ENCODE assay signal across 11 cellular contexts in the genomic region with DNA sequence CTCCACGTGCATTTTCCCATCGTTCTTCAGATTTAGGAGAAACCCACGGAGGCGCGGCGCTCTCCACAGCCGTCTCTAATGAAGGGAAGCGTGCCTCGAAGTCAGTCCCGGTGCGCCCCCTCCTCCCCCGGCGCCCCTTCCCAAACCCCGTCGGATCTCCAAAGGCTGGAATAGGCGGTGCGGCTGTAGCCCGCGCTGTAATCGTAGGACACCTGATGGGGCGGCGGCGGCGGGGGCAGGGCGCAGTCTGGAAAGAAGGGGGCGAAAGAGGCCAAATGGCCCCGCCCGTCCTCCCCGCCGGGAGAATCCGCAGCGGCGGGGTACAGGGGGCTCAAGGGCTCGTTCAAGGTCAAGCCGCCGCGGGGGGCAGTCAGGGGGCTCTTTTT. TPM values are rescaled to one million over a fixed set of nuclear protein-coding genes. Genes with fewer than 3 reads are reported as not detected.
DNase-seq lines count a peak whose midpoint lies in the region; ATAC-seq, FAIRE-seq and TF ChIP-seq lines count a peak whose summit lies in the region.
"Had no signal": no experiment of that assay in that cellular context is flagged by ENCODE, and none has a peak within 500 bp of the region (broad histone marks: within the 10 kb centered on the region; RNA-seq: fewer than 3 reads in every experiment).

No MANE protein-coding gene starts in this region.

- no peak overlapping the region for H3K9ac ChIP-seq in iPS-20b (ENCODE audit: low read depth, low read length)
- no peak overlapping the region for H3K9ac ChIP-seq in PC-3 (ENCODE audit: low read length)

- H2AFZ ChIP-seq in PC-3 (ENCODE audit: low read length), result no peak overlapping the region

- peaks cover 9% of the 10 kb centered on the region for H3K4me1 ChIP-seq in CD4-positive, alpha-beta memory T cell (ENCODE audit: insufficient read depth, low read length)
- no peaks in the 10 kb centered on the region for H3K4me1 ChIP-seq in ascending aorta
- H3K4me1 ChIP-seq in iPS-20b (ENCODE audit: insufficient read depth, low read length), result peaks cover 8% of the 10 kb centered on the region; the same call in 1 of the 2 replicates
- peaks cover 0 to 14% (median 11%) of the 10 kb centered on the region in 4 donors for H3K4me1 ChIP-seq in sigmoid colon
- H3K4me1 ChIP-seq in PC-3 (ENCODE audit: insufficient read depth, low read length), result no peaks in the 10 kb centered on the region

- intact Hi-C loops in CD4-positive, alpha-beta memory T cell (cut with micrococcal nuclease), result loop anchor here (2.0 to 5.0 kb wide), 3 partner anchors 18 to 554 kb away; partner anchors contain the start of gene CCDC90B
- intact Hi-C loops in ascending aorta (cut with DNase I) (loop anchor here (2.0 to 5.0 kb wide), 2 partner anchors 168 to 555 kb away; partner anchors contain the start of genes CCDC90B, DDIAS and PRCP), sigmoid colon (cut with DNase I) (loop anchor here (5.0 kb wide), 1 partner anchor 130 kb away; no protein-coding TSS in a partner anchor), PC-3 (cut with micrococcal nuclease) (no loop called here)

- no peak for TF ChIP-seq POLR2A in sigmoid colon (IDR thresholded peaks at IDR 0.05)

- H3K4me1 Mint-ChIP-seq in CD4-positive, alpha-beta memory T cell, result peaks cover 2 to 28% (median 13%) of the 10 kb centered on the region in 4 donors

- H3K9me3 ChIP-seq in CD4-positive, alpha-beta memory T cell (ENCODE audit: control insufficient read depth in 1 of 2, low read length in 2 of 2), result no peaks in the 10 kb centered on the region
- H3K9me3 ChIP-seq in ascending aorta (no peaks in the 10 kb centered on the region), iPS-20b (ENCODE audit: insufficient read depth, low read depth, low read length) (no peaks in the 10 kb centered on the region), sigmoid colon (no peaks in the 10 kb centered on the region), PC-3 (ENCODE audit: low read length) (no peaks in the 10 kb centered on the region)

- H3K4me2 ChIP-seq in PC-3 (ENCODE audit: low read length), result no peak overlapping the region

- FAIRE-seq in GM19239 (lab: Jason Lieb, UNC), result no peak
- FAIRE-seq: K562 had no signal

- WGBS in sigmoid colon, 2 donors, result 7 to 8% methylated on average over 37 of the region's 37 CpGs

- no peak for DNase-seq in CD4-positive, alpha-beta memory T cell
- DNase-seq in ascending aorta (ENCODE audit: low spot score in 2 of 2), result no peak
- DNase-seq in sigmoid colon, result no peak
- DNase-seq in PC-3, result no peak
- no peak for DNase-seq in COLO829 (ENCODE audit: low spot score)
- no peak for DNase-seq in GM19239 (ENCODE audit: insufficient read length, low spot score)
- DNase-seq in activated CD4-positive, alpha-beta T cell treated with anti-CD3 and anti-CD28 coated beads for 4 hours, result no peak

- no peaks in the 10 kb centered on the region for H3K79me2 ChIP-seq in PC-3 (ENCODE audit: low read length)

- H4K20me1 ChIP-seq in PC-3 (ENCODE audit: low read length), result no peaks in the 10 kb centered on the region

- peaks cover 39% of the 10 kb centered on the region for H3K27me3 ChIP-seq in CD4-positive, alpha-beta memory T cell (ENCODE audit: insufficient read depth, low read length)
- H3K27me3 ChIP-seq in ascending aorta (no peaks in the 10 kb centered on the region), iPS-20b (ENCODE audit: insufficient read depth, low read length) (peaks cover 62% of the 10 kb centered on the region), sigmoid colon (peaks cover 11 to 64% (median 42%) of the 10 kb centered on the region in 3 donors), PC-3 (ENCODE audit: low read length) (peaks cover 66% of the 10 kb centered on the region)

- TF ChIP-seq EP300 in sigmoid colon (IDR thresholded peaks at IDR 0.05), result no peak

- no peaks in the 10 kb centered on the region for H3F3A ChIP-seq in PC-3 (ENCODE audit: low read length, unreplicated experiment)

- H3K27ac Mint-ChIP-seq in CD4-positive, alpha-beta memory T cell, result no peak overlapping the region
- H3K27ac Mint-ChIP-seq: CD8-positive, alpha-beta memory T cell had no signal

- H3K27ac ChIP-seq in CD4-positive, alpha-beta memory T cell (ENCODE audit: low read depth, low read length), result no peak overlapping the region
- peak overlapping the region in 1 of 2 donors; percentile 27 for H3K27ac ChIP-seq in ascending aorta
- H3K27ac ChIP-seq in iPS-20b (ENCODE audit: low read length), result no peak overlapping the region
- H3K27ac ChIP-seq in sigmoid colon, result peak overlapping the region; percentile 35 to 66 (median 64)
- no peak overlapping the region for H3K27ac ChIP-seq in PC-3 (ENCODE audit: low read length)

- no peaks in the 10 kb centered on the region for H3K9me2 ChIP-seq in PC-3 (replicated peaks; ENCODE audit: low read length)

- ATAC-seq in PC-3, result no peak

- peak overlapping the region in 6 of 8 donors; percentile 19 to 55 (median 32) for H3K4me3 Mint-ChIP-seq in CD4-positive, alpha-beta memory T cell

- peaks cover 46 to 59% of the 10 kb centered on the region in 2 donors for H3K27me3 Mint-ChIP-seq in CD4-positive, alpha-beta memory T cell

- POLR2A ChIA-PET in CD4-positive, alpha-beta memory T cell (lab: Charles Lee; ENCODE audit: partially characterized antibody), result no interaction called here
- POLR2A ChIA-PET in PC-3 (lab: Charles Lee; ENCODE audit: unreplicated experiment), result no interaction called here

- CTCF ChIA-PET in CD4-positive, alpha-beta memory T cell (lab: Charles Lee; ENCODE audit: partially characterized antibody), result no interaction called here
- CTCF ChIA-PET in PC-3 (lab: Charles Lee), result no interaction called here

- H3K9me3 Mint-ChIP-seq in CD4-positive, alpha-beta memory T cell, result peaks cover 0 to 5% (median 0%) of the 10 kb centered on the region in 8 donors

- no TSS peak for BruUV-seq in PC-3 (replicated peaks; lab: Mats Ljungman, UMichigan)

- peaks cover 0 to 3% of the 10 kb centered on the region in 2 donors for H3K36me3 Mint-ChIP-seq in CD4-positive, alpha-beta memory T cell
- H3K36me3 Mint-ChIP-seq: CD8-positive, alpha-beta memory T cell had no signal

- H3K36me3 ChIP-seq in CD4-positive, alpha-beta memory T cell (ENCODE audit: insufficient read depth, low read length), result no peaks in the 10 kb centered on the region
- H3K36me3 ChIP-seq in ascending aorta (no peaks in the 10 kb centered on the region), iPS-20b (ENCODE audit: insufficient read depth, low read depth, low read length) (no peaks in the 10 kb centered on the region), sigmoid colon (no peaks in the 10 kb centered on the region), PC-3 (ENCODE audit: low read depth, low read length) (no peaks in the 10 kb centered on the region)

- no peak overlapping the region for H3K4me3 ChIP-seq in CD4-positive, alpha-beta memory T cell (ENCODE audit: low read length in 2 of 2)
- H3K4me3 ChIP-seq in ascending aorta, result peak overlapping the region; percentile 80 to 90
- H3K4me3 ChIP-seq in iPS-20b (ENCODE audit: low read length), result peak overlapping the region; percentile 38; the same call in 1 of the 2 replicates
- H3K4me3 ChIP-seq in sigmoid colon, result peak overlapping the region; percentile 27 to 60 (median 53)
- H3K4me3 ChIP-seq in PC-3 (ENCODE audit: low read length), result no peak overlapping the region

- TF ChIP-seq CTCF in ascending aorta (IDR thresholded peaks at IDR 0.05) (no peak), sigmoid colon (IDR thresholded peaks at IDR 0.05) (no peak), PC-3 (conservative IDR thresholded peaks at IDR 0.05; ENCODE audit: low read depth, low read length) (no peak)

RNA-seq across cellular contexts. Expression of gene FAM181B, which starts 1.3 kb away (rescaled TPM):
- total RNA-seq in CD4-positive, alpha-beta memory T cell, result under 1 TPM in 1 of 2 experiments, not detected in 1; 0.11 TPM
- not detected for polyA plus RNA-seq in CD4-positive, alpha-beta memory T cell
- total RNA-seq in ascending aorta (not detected), sigmoid colon (1 to 10 TPM in 1 of 4 donors, under 1 TPM in 3; 0.83 to 1.4 (median 0.97) TPM), PC-3 (2014; rRNA removed) (0.23 TPM in 1 of 2 replicates, not detected in the other)
- under 1 TPM; under 0.01 to 0.34 (median 0.23) TPM for polyA plus RNA-seq in sigmoid colon
- total RNA-seq: CD8-positive, alpha-beta memory T cell; K562; NCI-H460 had no signal
- polyA plus RNA-seq: CD8-positive, alpha-beta memory T cell had no signal

Comparison
In these comparisons a context has a peak if more than half of its experiments do, and no peak if none do; other contexts are left out.
1. H3K27ac ChIP-seq: peak in sigmoid colon (4 of 4); none in CD4-positive, alpha-beta memory T cell (single experiment), iPS-20b (single experiment) and PC-3 (single experiment).
2. H3K4me3 ChIP-seq: peak in ascending aorta (2 of 2), iPS-20b (single experiment) and sigmoid colon (4 of 4); none in CD4-positive, alpha-beta memory T cell (0 of 2) and PC-3 (single experiment).